ENCODE assay signal across 27 cellular contexts in genomic region chr6:132224943-132225342, GRCh38.
"Had no signal": no experiment of that assay in that cellular context is flagged by ENCODE, and none has a peak within 500 bp of the region (broad histone marks: within the 10 kb centered on the region; RNA-seq: fewer than 3 reads in every experiment).

No MANE protein-coding gene starts in this region.

- H3K9me3 ChIP-seq: suprapubic skin, testis, thoracic aorta, thyroid gland, transverse colon, upper lobe of right lung, uterus, vagina had no signal

- ATAC-seq: stimulated activated effector memory CD8-positive, alpha-beta T cell treated with anti-CD3 and anti-CD28 coated beads, Interleukin-12 subunit alpha, Interleukin-12 subunit beta, amount 100 ng/mL, for 72 hours; stimulated activated memory B cell treated with anti-CD40 and anti-IgM and Interleukin-4, amounts not matched to agents 10 μg/mL and 1 μg/mL and 100 μg/mL, for 72 hours; stimulated activated naive B cell treated with anti-CD40 and anti-IgM and Interleukin-4, amounts not matched to agents 10 μg/mL and 1 μg/mL and 100 μg/mL, for 72 hours; stimulated activated naive CD8-positive, alpha-beta T cell treated with anti-CD3 and anti-CD28 coated beads, Interleukin-15, amount 100 ng/mL, for 72 hours; stimulated activated naive CD8-positive, alpha-beta T cell treated with anti-CD3 and anti-CD28 coated beads, Interleukin-15, Interleukin-2, amounts not matched to agents 100 U/mL and 50 U/mL, for 24 hours; upper lobe of right lung had no signal

- H3K27me3 ChIP-seq: stomach, suprapubic skin, testis, thyroid gland, tibial artery, tibial nerve, transverse colon, upper lobe of left lung, upper lobe of right lung, uterus, vagina had no signal

- FAIRE-seq: urothelium cell line had no signal

- H3K4me3 ChIP-seq: stomach, suprapubic skin, testis, thoracic aorta, thyroid gland, tibial artery, tibial nerve, transverse colon, upper lobe of left lung, upper lobe of right lung, uterus, vagina had no signal

- H3K4me1 ChIP-seq: suprapubic skin, thyroid gland, transverse colon, upper lobe of left lung, upper lobe of right lung, vagina had no signal

- DNase-seq: stimulated activated CD4-positive, alpha-beta T cell treated with anti-CD3 and anti-CD28 coated beads, Interleukin-2, amount 100 ng/mL, for 48 hours; stimulated activated CD4-positive, alpha-beta T cell treated with anti-CD3 and anti-CD28 coated beads, Interleukin-4, amount 100 ng/mL, for 1 hour; stimulated activated CD4-positive, alpha-beta T cell treated with anti-CD3 and anti-CD28 coated beads, Interleukin-4, amount 100 ng/mL, for 24 hours; stimulated activated CD4-positive, alpha-beta T cell treated with anti-CD3 and anti-CD28 coated beads, Interleukin-4, amount 100 ng/mL, for 4 hours; stimulated activated CD8-positive, alpha-beta memory T cell treated with anti-CD3 and anti-CD28 coated beads, Interleukin-4, amount 100 ng/mL, for 48 hours; stimulated activated naive B cell treated with anti-CD40 and anti-IgM and Interleukin-4, amounts not matched to agents 10 μg/mL and 1 μg/mL and 100 μg/mL, for 72 hours; stimulated activated naive CD4-positive, alpha-beta T cell; stimulated activated naive CD4-positive, alpha-beta T cell treated with Interleukin-2 at 50 U/mL for 16 hours; stimulated activated naive CD8-positive, alpha-beta T cell treated with anti-CD3 and anti-CD28 coated beads, Interleukin-15, amount 100 ng/mL, for 72 hours; stimulated activated naive CD8-positive, alpha-beta T cell treated with anti-CD3 and anti-CD28 coated beads, Interleukin-15, Interleukin-2, amounts not matched to agents 100 U/mL and 50 U/mL, for 24 hours; stomach; substantia nigra; testis; thyroid gland; tibial artery; transverse colon; trophoblast cell; upper lobe of left lung; upper lobe of right lung; uterus had no signal

- H3K36me3 ChIP-seq: stomach, suprapubic skin, thoracic aorta, thyroid gland, tibial artery, tibial nerve, transverse colon, upper lobe of left lung, upper lobe of right lung, uterus, vagina had no signal

- H3K27ac ChIP-seq: stomach, suprapubic skin, testis, thoracic aorta, thyroid gland, tibial artery, tibial nerve, transverse colon, upper lobe of left lung, upper lobe of right lung, uterus, vagina had no signal
